13 cellular contexts compared by ENCODE assay signal in the genomic region with DNA sequence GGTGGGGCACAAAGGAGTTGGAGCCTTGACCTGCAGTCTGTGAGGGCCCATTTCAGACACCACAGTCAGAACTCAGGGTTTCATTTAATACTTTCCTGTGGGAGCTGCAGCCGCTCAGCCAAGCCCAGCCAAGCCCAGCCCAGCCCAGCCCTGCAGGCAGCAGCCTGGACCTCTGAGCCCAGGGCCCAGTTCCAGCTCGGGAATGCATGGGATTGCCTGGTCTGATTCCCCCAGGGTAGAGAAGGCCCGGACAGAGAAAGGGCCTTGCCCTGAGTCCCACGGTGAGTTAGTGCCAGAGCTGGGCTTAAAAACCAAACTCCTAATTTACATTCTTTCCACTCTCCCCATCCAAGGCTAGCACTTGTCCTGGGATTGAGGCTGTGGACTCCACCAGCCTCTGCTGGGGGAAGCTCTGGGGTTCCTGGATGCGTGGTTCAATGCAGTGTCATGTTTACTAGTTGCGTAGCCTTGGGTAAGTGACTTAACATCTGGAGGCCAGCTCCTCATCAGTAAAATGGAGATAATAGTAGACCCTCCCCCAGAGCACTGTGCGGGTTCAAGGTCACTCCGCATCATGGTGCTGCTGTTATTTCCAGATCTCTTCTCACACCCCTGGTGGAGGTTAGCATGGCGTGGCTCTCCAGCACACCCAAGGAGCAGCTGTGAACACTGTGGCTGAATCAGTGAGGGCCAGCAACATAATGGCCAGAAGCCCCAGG. TPM values are rescaled to one million over a fixed set of nuclear protein-coding genes. Genes with fewer than 3 reads are reported as not detected.
A peak's percentile ranks its signal among the peaks of the same experiment; 100 is the strongest.
DNase-seq lines count a peak whose midpoint lies in the region; ATAC-seq, FAIRE-seq and TF ChIP-seq lines count a peak whose summit lies in the region.
"Had no signal": no experiment of that assay in that cellular context is flagged by ENCODE, and none has a peak within 500 bp of the region (broad histone marks: within the 10 kb centered on the region; RNA-seq: fewer than 3 reads in every experiment).

No MANE protein-coding gene starts in this region.

- WGBS in A549 (ENCODE audit: missing lambda C conversion rate): 74% methylated on average over 8 of the region's 9 CpGs

- TF ChIP-seq RAD21 in A549 (conservative IDR thresholded peaks at IDR 0.05 in 1 of 2, IDR thresholded peaks at IDR 0.05 in 1 of 2): no peak

- H3K9me3 ChIP-seq in A549: no peaks in the 10 kb centered on the region
- H3K9me3 ChIP-seq: ascending aorta, SJSA1 had no signal

- peak; percentile 37 to 47; a peak in 5 of 6 replicates for ATAC-seq in A549
- no peak for ATAC-seq in GM19395 (IDR thresholded peaks at IDR 0.05; ENCODE audit: unreplicated experiment)
- ATAC-seq in GM21723 (IDR thresholded peaks at IDR 0.05; ENCODE audit: unreplicated experiment): no peak

- CTCF ChIA-PET in A549 (lab: Yijun Ruan, JAX): interaction anchor here (0.6 to 8.8 kb wide), 64 partner anchors 8 to 1427 kb away, joined by 3 to 480 read pairs (median 6); a partner anchor contains a TSS

- no peak overlapping the region for H3K4me3 ChIP-seq in A549
- H3K4me3 ChIP-seq: ascending aorta, SJSA1 had no signal

- no peak for FAIRE-seq in A549 (lab: Jason Lieb, UNC)
- FAIRE-seq: kidney, urothelium cell line had no signal

- TF ChIP-seq CTCF in A549 (IDR thresholded peaks at IDR 0.05) (no peak), GM10266 (IDR thresholded peaks at IDR 0.05; ENCODE audit: control insufficient read depth, insufficient read depth, low read depth, missing control alignments) (peak; percentile 3), VCaP (conservative IDR thresholded peaks at IDR 0.05) (no peak)

- POLR2A ChIA-PET in A549 (lab: Yijun Ruan, JAX): no interaction called here

- no peak overlapping the region; a peak in 1 of 6 replicates for H3K27ac ChIP-seq in A549
- peak overlapping the region; percentile 47; the same call in 1 of the 2 replicates for H3K27ac ChIP-seq in VCaP
- H3K27ac ChIP-seq: ascending aorta, SJSA1 had no signal

- no peak for TF ChIP-seq POLR2A in A549 (IDR thresholded peaks at IDR 0.05; ENCODE audit: low read length)

- TF ChIP-seq EP300 in A549 (IDR thresholded peaks at IDR 0.05): no peak

- no peak for DNase-seq in A549 (ENCODE audit: low read depth in 1 of 2, low spot score in 1 of 2)
- DNase-seq in GM10266 (ENCODE audit: extremely low spot score): no peak
- DNase-seq in islet precursor cell: peak; percentile 81
- DNase-seq in stimulated activated CD4-positive, alpha-beta T cell treated with anti-CD3 and anti-CD28 coated beads, Interleukin-4, amount 100 ng/mL, for 4 hours: no peak
- no peak for DNase-seq in HUDEP-2 (lab: John Stamatoyannopoulos, UW; ENCODE audit: unreplicated experiment in 76 of 76)
- DNase-seq: HFFc6 had no signal

- H3K4me2 ChIP-seq in A549: no peak overlapping the region

- H3K4me1 ChIP-seq in A549: 0 out of 3 replicates have a peak, but pooled peaks cover 3% of the 10 kb centered on the region
- H3K4me1 ChIP-seq: ascending aorta, SJSA1 had no signal

TF ChIP-seq in A549, 52 proteins besides CTCF, POLR2A, EP300 and RAD21:
- TF ChIP-seq NPAS2 (CRISPR knock-in tag; IDR thresholded peaks at IDR 0.05; ENCODE audit: borderline replicate concordance) (no peak), HDAC2 (IDR thresholded peaks at IDR 0.05) (no peak), EHF (CRISPR knock-in tag; IDR thresholded peaks at IDR 0.05) (no peak), FOXS1 (CRISPR knock-in tag; IDR thresholded peaks at IDR 0.05) (no peak)
- TF ChIP-seq, protein P1, sequence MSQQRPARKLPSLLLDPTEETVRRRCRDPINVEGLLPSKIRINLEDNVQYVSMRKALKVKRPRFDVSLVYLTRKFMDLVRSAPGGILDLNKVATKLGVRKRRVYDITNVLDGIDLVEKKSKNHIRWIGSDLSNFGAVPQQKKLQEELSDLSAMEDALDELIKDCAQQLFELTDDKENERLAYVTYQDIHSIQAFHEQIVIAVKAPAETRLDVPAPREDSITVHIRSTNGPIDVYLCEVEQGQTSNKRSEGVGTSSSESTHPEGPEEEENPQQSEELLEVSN (IDR thresholded peaks at IDR 0.05; ENCODE audit: borderline replicate concordance, low read depth): no peak
TF ChIP-seq in A549: peak in this region for 0.

RNA-seq across cellular contexts. Expression of a gene that starts 29.2 kb away (rescaled TPM):
- not detected in 2 replicates for polyA plus RNA-seq in A549 (2011; rRNA removed)
- polyA plus RNA-seq in A549 (2012; cell fraction: cytosol; rRNA removed): 0.01 TPM in 1 of 2 replicates, not detected in the other
- not detected in 2 replicates for polyA plus RNA-seq in A549 (2012; cell fraction: nucleus; rRNA removed)
- polyA plus RNA-seq in A549 (2017; fragmentation: RNase III; extraction: RNeasy Plus Mini Kit Qiagen cat#74134 plus additional on column Dnase treatment): not detected in 3 replicates
- polyA minus RNA-seq in A549 (2011; rRNA and poly(A)+ RNA removed): not detected in 2 replicates

Comparison
In these comparisons a context has a peak if more than half of its experiments do, and no peak if none do; other contexts are left out.
1. ATAC-seq: peak in A549 (2 of 2); none in GM19395 (single experiment) and GM21723 (single experiment).